Comparison of ENCODE assay signal across 23 cellular contexts in genomic region chr2:16167471-16168426, GRCh38.
"Had no signal": no experiment of that assay in that cellular context is flagged by ENCODE, and none has a peak within 500 bp of the region (broad histone marks: within the 10 kb centered on the region; RNA-seq: fewer than 3 reads in every experiment).

No MANE protein-coding gene starts in this region.

- ATAC-seq: activated CD4-positive, alpha-beta T cell treated with anti-CD3 and anti-CD28 coated beads for 36 hours; activated CD8-positive, alpha-beta T cell treated with anti-CD3 and anti-CD28 coated beads, Interleukin-2, amount 10 ng/mL, durations not matched to agents 7 days and 5 days; body of pancreas; left colon; T-cell had no signal

- H3K36me3 ChIP-seq: right atrium auricular region, tibial nerve, WERI-Rb-1 had no signal

- H3K27ac ChIP-seq: body of pancreas, right atrium auricular region, skin epidermis, tibial nerve, WERI-Rb-1 had no signal

- H3K27me3 ChIP-seq: body of pancreas, right atrium auricular region, tibial nerve had no signal

- H3K4me1 ChIP-seq: body of pancreas, right atrium auricular region had no signal

- H3K4me3 ChIP-seq: body of pancreas, right atrium auricular region, skin epidermis, tibial nerve had no signal

- H3K4me3 Mint-ChIP-seq: activated CD4-positive, alpha-beta T cell treated with anti-CD3 and anti-CD28 coated beads for 36 hours; activated CD8-positive, alpha-beta T cell treated with anti-CD3 and anti-CD28 coated beads, Interleukin-2, amount 10 ng/mL, durations not matched to agents 7 days and 5 days; activated naive CD8-positive, alpha-beta T cell; central memory CD8-positive, alpha-beta T cell; naive B cell; T-cell had no signal

- H3K27me3 Mint-ChIP-seq: activated CD4-positive, alpha-beta T cell treated with anti-CD3 and anti-CD28 coated beads for 36 hours; central memory CD8-positive, alpha-beta T cell; T-cell had no signal

- H3K27ac Mint-ChIP-seq: activated CD4-positive, alpha-beta T cell treated with anti-CD3 and anti-CD28 coated beads for 36 hours; activated CD8-positive, alpha-beta T cell treated with anti-CD3 and anti-CD28 coated beads, Interleukin-2, amount 10 ng/mL, durations not matched to agents 7 days and 5 days; activated naive CD8-positive, alpha-beta T cell; naive B cell; T-cell had no signal

- H3K4me1 Mint-ChIP-seq: activated CD4-positive, alpha-beta T cell treated with anti-CD3 and anti-CD28 coated beads for 36 hours; central memory CD8-positive, alpha-beta T cell; T-cell had no signal

- H3K4me2 ChIP-seq: SK-N-SH had no signal

- DNase-seq: activated CD4-positive, alpha-beta T cell treated with anti-CD3 and anti-CD28 coated beads for 36 hours; activated CD8-positive, alpha-beta memory T cell treated with anti-CD3 and anti-CD28 coated beads, Interleukin-2, amount 50 U/mL, for 4 hours; activated CD8-positive, alpha-beta T cell treated with anti-CD3 and anti-CD28 coated beads, Interleukin-2, amount 10 ng/mL, durations not matched to agents 7 days and 5 days; activated gamma-delta T cell treated with Interleukin-2 at 50 U/mL for 16 hours; activated T-cell treated with anti-CD3 and anti-CD28 coated beads, Interleukin-2, amount 50 U/mL, for 48 hours; amniotic stem cell; body of pancreas; cortex of kidney; effector memory CD4-positive, alpha-beta T cell; foreskin melanocyte; left colon; naive B cell; SK-N-SH; stimulated activated CD4-positive, alpha-beta T cell treated with anti-CD3 and anti-CD28 coated beads, Interleukin-4, amount 100 ng/mL, for 24 hours; stimulated activated naive CD4-positive, alpha-beta T cell; T-cell; T-helper 9 cell; WERI-Rb-1 had no signal

- H3K9me3 ChIP-seq: body of pancreas, right atrium auricular region, tibial nerve had no signal

- H3K9ac ChIP-seq: SK-N-SH had no signal

- H3K36me3 Mint-ChIP-seq: activated naive CD8-positive, alpha-beta T cell; naive B cell; T-cell had no signal
